ENCODE assay signal across 19 cellular contexts in genomic region chr14:62143235-62143634, GRCh38.
DNase-seq lines count a peak whose midpoint lies in the region; ATAC-seq and TF ChIP-seq lines count a peak whose summit lies in the region.
"Had no signal": no experiment of that assay in that cellular context is flagged by ENCODE, and none has a peak within 500 bp of the region (broad histone marks: within the 10 kb centered on the region; RNA-seq: fewer than 3 reads in every experiment).

No MANE protein-coding gene starts in this region.

- H3K27ac ChIP-seq in RWPE1, result no peak overlapping the region
- H3K27ac ChIP-seq: BLaER1, parathyroid adenoma, SJSA1 had no signal

- H3K4me3 Mint-ChIP-seq in progenitor cell of endocrine pancreas (ENCODE audit: low read depth), result no peak overlapping the region
- H3K4me3 Mint-ChIP-seq: activated CD4-positive, alpha-beta memory T cell treated with anti-CD3 and anti-CD28 coated beads for 36 hours; activated T-helper 17 cell treated with anti-CD3 and anti-CD28 coated beads, Interleukin-2, amount 50 U/mL, for 72 hours had no signal

- POLR2A ChIA-PET in RWPE1 (lab: Yijun Ruan, JAX; ENCODE audit: low non-redundant PET), result no interaction called here

- no peaks in the 10 kb centered on the region for H3K4me1 Mint-ChIP-seq in progenitor cell of endocrine pancreas (ENCODE audit: low read depth)
- H3K4me1 Mint-ChIP-seq: activated T-helper 17 cell treated with anti-CD3 and anti-CD28 coated beads, Interleukin-2, amount 50 U/mL, for 72 hours had no signal

- H3K9me3 Mint-ChIP-seq in progenitor cell of endocrine pancreas (ENCODE audit: low read depth), result peaks cover 20% of the 10 kb centered on the region

- peaks cover 3% of the 10 kb centered on the region for H3K36me3 Mint-ChIP-seq in progenitor cell of endocrine pancreas (ENCODE audit: insufficient read depth)

- DNase-seq in ELR (ENCODE audit: low read depth) (peak; percentile 7), RWPE1 (ENCODE audit: low spot score) (peak; percentile 5), fibroblast of the aortic adventitia (ENCODE audit: low read depth) (peak; percentile 84), pons (ENCODE audit: low spot score) (peak; percentile 40), progenitor cell of endocrine pancreas (ENCODE audit: low spot score, unreplicated experiment) (no peak)
- no peak for DNase-seq in activated CD4-positive, CD25-positive, alpha-beta regulatory T cell treated with anti-CD3 and anti-CD28 coated beads, Interleukin-2, amount 50 U/mL, for 72 hours
- DNase-seq: activated CD4-positive, alpha-beta memory T cell treated with anti-CD3 and anti-CD28 coated beads for 36 hours; DND-41; effector CD8-positive, alpha-beta T cell; mucosa of descending colon; MV-4-11; NCI-H2171; stimulated activated CD4-positive, alpha-beta T cell treated with anti-CD3 and anti-CD28 coated beads, Interleukin-12 subunit alpha, Interleukin-12 subunit beta, amount 100 ng/mL, for 4 hours had no signal

- H3K27me3 Mint-ChIP-seq in progenitor cell of endocrine pancreas, result peaks cover 5% of the 10 kb centered on the region

- no peak overlapping the region for H3K4me3 ChIP-seq in fibroblast of the aortic adventitia (ENCODE audit: low read depth, low read length)
- H3K4me3 ChIP-seq: BLaER1, mucosa of descending colon, SJSA1 had no signal

- CTCF ChIA-PET in RWPE1 (lab: Yijun Ruan, JAX), result interaction anchor here (0.7 kb wide), 2 partner anchors 36 to 840 kb away, joined by 3 read pairs; no protein-coding TSS in a partner anchor

- TF ChIP-seq CTCF in RWPE1 (conservative IDR thresholded peaks at IDR 0.05; ENCODE audit: low read depth) (no peak), fibroblast of the aortic adventitia (IDR thresholded peaks at IDR 0.05; ENCODE audit: insufficient read depth, low read length) (no peak), progenitor cell of endocrine pancreas (IDR thresholded peaks at IDR 0.05; ENCODE audit: unreplicated experiment) (no peak)

- no peak overlapping the region for H3K27ac Mint-ChIP-seq in progenitor cell of endocrine pancreas
- H3K27ac Mint-ChIP-seq: activated CD4-positive, alpha-beta memory T cell treated with anti-CD3 and anti-CD28 coated beads for 36 hours; activated T-helper 17 cell treated with anti-CD3 and anti-CD28 coated beads, Interleukin-2, amount 50 U/mL, for 72 hours had no signal

- ATAC-seq in HG02840 (IDR thresholded peaks at IDR 0.05; ENCODE audit: low FRiP score, unreplicated experiment) (no peak), GM21619 (IDR thresholded peaks at IDR 0.05; ENCODE audit: unreplicated experiment) (no peak)
- ATAC-seq: activated T-helper 17 cell treated with anti-CD3 and anti-CD28 coated beads, Interleukin-2, amount 50 U/mL, for 72 hours; mucosa of descending colon had no signal

Comparison
In these comparisons a context has a peak if more than half of its experiments do, and no peak if none do; other contexts are left out.
1. DNase-seq: peak in ELR (single experiment), RWPE1 (single experiment), fibroblast of the aortic adventitia (single experiment) and pons (single experiment); none in activated CD4-positive, CD25-positive, alpha-beta regulatory T cell treated with anti-CD3 and anti-CD28 coated beads, Interleukin-2, amount 50 U/mL, for 72 hours (single experiment) and progenitor cell of endocrine pancreas (single experiment).